In genomic region chr4:168511780-168512467, GRCh38 we compare ENCODE assay signal across 11 cellular contexts. TPM values are rescaled to one million over a fixed set of nuclear protein-coding genes. Genes with fewer than 3 reads are reported as not detected.
DNase-seq lines count a peak whose midpoint lies in the region; ATAC-seq and TF ChIP-seq lines count a peak whose summit lies in the region.
"Had no signal": no experiment of that assay in that cellular context is flagged by ENCODE, and none has a peak within 500 bp of the region (broad histone marks: within the 10 kb centered on the region; RNA-seq: fewer than 3 reads in every experiment).

No MANE protein-coding gene starts in this region.

- no peaks in the 10 kb centered on the region for H3K27me3 ChIP-seq in GM23338 (ENCODE audit: insufficient read depth)

- peak in 1 of 2 experiments; percentile 73; a peak in 2 of 4 replicates for TF ChIP-seq CTCF in GM23338 (conservative IDR thresholded peaks at IDR 0.05; ENCODE audit: low read depth in 2 of 2)

- H3K36me3 Mint-ChIP-seq in GM23338 (ENCODE audit: low read depth): no peaks in the 10 kb centered on the region
- peaks cover 1% of the 10 kb centered on the region for H3K36me3 Mint-ChIP-seq in activated naive CD8-positive, alpha-beta T cell treated with anti-CD3 and anti-CD28 coated beads, Interleukin-2, amount 10 ng/mL, durations not matched to agents 7 days and 5 days

- no peak overlapping the region for H3K27ac Mint-ChIP-seq in GM23338
- H3K27ac Mint-ChIP-seq in activated naive CD8-positive, alpha-beta T cell treated with anti-CD3 and anti-CD28 coated beads, Interleukin-2, amount 10 ng/mL, durations not matched to agents 7 days and 5 days: peak overlapping the region; percentile 90

- H3K27me3 Mint-ChIP-seq in GM23338 (ENCODE audit: insufficient read depth, low read depth, poor library complexity): no peaks in the 10 kb centered on the region
- peaks cover 2% of the 10 kb centered on the region for H3K27me3 Mint-ChIP-seq in activated naive CD8-positive, alpha-beta T cell treated with anti-CD3 and anti-CD28 coated beads, Interleukin-2, amount 10 ng/mL, durations not matched to agents 7 days and 5 days

- peak; percentile 50 for ATAC-seq in GM23338
- peak; percentile 80 for ATAC-seq in activated naive CD8-positive, alpha-beta T cell treated with anti-CD3 and anti-CD28 coated beads, Interleukin-2, amount 10 ng/mL, durations not matched to agents 7 days and 5 days (ENCODE audit: low read depth)
- no peak for ATAC-seq in GM18909 (IDR thresholded peaks at IDR 0.05; ENCODE audit: poor library complexity, unreplicated experiment)

- H2AFZ ChIP-seq in GM23338: peak overlapping the region; percentile 85

- H3K4me1 ChIP-seq in GM23338 (ENCODE audit: insufficient read depth): no peaks in the 10 kb centered on the region

- no peaks in the 10 kb centered on the region; the same call in 1 of the 2 replicates for H4K20me1 ChIP-seq in GM23338 (replicated peaks; ENCODE audit: insufficient read depth)

- no peak overlapping the region for H3K4me2 ChIP-seq in GM23338

- no peaks in the 10 kb centered on the region for H3K9me2 ChIP-seq in GM23338 (ENCODE audit: insufficient read depth)

- no peaks in the 10 kb centered on the region for H3K79me2 ChIP-seq in GM23338 (replicated peaks; ENCODE audit: insufficient read depth)

- H3K36me3 ChIP-seq in GM23338 (ENCODE audit: insufficient read depth): no peaks in the 10 kb centered on the region

- no peak overlapping the region for H3K27ac ChIP-seq in GM23338 (ENCODE audit: low read depth)

- no peak overlapping the region for H3K4me3 Mint-ChIP-seq in GM23338
- peak overlapping the region; percentile 83 for H3K4me3 Mint-ChIP-seq in activated naive CD8-positive, alpha-beta T cell treated with anti-CD3 and anti-CD28 coated beads, Interleukin-2, amount 10 ng/mL, durations not matched to agents 7 days and 5 days

- H3K4me1 Mint-ChIP-seq in GM23338: no peaks in the 10 kb centered on the region
- peaks cover 33% of the 10 kb centered on the region for H3K4me1 Mint-ChIP-seq in activated naive CD8-positive, alpha-beta T cell treated with anti-CD3 and anti-CD28 coated beads, Interleukin-2, amount 10 ng/mL, durations not matched to agents 7 days and 5 days

- no peak overlapping the region for H3K4me3 ChIP-seq in GM23338

- no peaks in the 10 kb centered on the region for H3F3A ChIP-seq in GM23338 (replicated peaks; ENCODE audit: low read depth)

- POLR2A ChIA-PET in activated naive CD8-positive, alpha-beta T cell treated with anti-CD3 and anti-CD28 coated beads, Interleukin-2, amount 10 ng/mL, durations not matched to agents 7 days and 5 days (lab: Charles Lee): interaction anchor here (0.9 to 1.4 kb wide), 6 partner anchors 9 to 498 kb away, joined by 3 to 17 read pairs (median 4); partner anchors contain the start of genes CBR4 and DDX60L

- DNase-seq in GM23338 (ENCODE audit: low spot score): peak; percentile 14
- peak; percentile 55 for DNase-seq in activated CD4-positive, alpha-beta T cell treated with anti-CD3 and anti-CD28 coated beads, Interleukin-2, amount 50 U/mL, for 1 hour
- DNase-seq in activated naive CD8-positive, alpha-beta T cell treated with anti-CD3 and anti-CD28 coated beads, Interleukin-2, amount 10 ng/mL, durations not matched to agents 7 days and 5 days: peak; percentile 74
- DNase-seq in stimulated activated CD4-positive, alpha-beta T cell treated with anti-CD3 and anti-CD28 coated beads, Interleukin-2, amount 100 ng/mL, for 4 hours (ENCODE audit: low read depth): peak; percentile 58
- DNase-seq in COR-L47 (lab: John Stamatoyannopoulos, UW): no peak
- DNase-seq in NCI-H1417 treated with DMSO at 0.1 percent for 48 hours (lab: John Stamatoyannopoulos, UW): no peak
- DNase-seq in NK-92 treated with Interleukin-12 subunit alpha and Interleukin-12 subunit beta, amount 100 ng/mL, for 24 hours (lab: John Stamatoyannopoulos, UW): no peak
- DNase-seq: H7, left cardiac atrium, NCI-H774 had no signal

- no peaks in the 10 kb centered on the region for H3K9me3 Mint-ChIP-seq in GM23338
- no peaks in the 10 kb centered on the region for H3K9me3 Mint-ChIP-seq in activated naive CD8-positive, alpha-beta T cell treated with anti-CD3 and anti-CD28 coated beads, Interleukin-2, amount 10 ng/mL, durations not matched to agents 7 days and 5 days

TF ChIP-seq in GM23338, 12 proteins besides CTCF, POLR2A, EP300 and RAD21 (continues in another document):
- TF ChIP-seq ETS1 (IDR thresholded peaks at IDR 0.05): no peak
- no peak for TF ChIP-seq REST (IDR thresholded peaks at IDR 0.05; ENCODE audit: unreplicated experiment)
- no peak for TF ChIP-seq ZNF114 (CRISPR knock-in tag; IDR thresholded peaks at IDR 0.05)
- no peak for TF ChIP-seq STAT1 (IDR thresholded peaks at IDR 0.05; ENCODE audit: unreplicated experiment)
- no peak for TF ChIP-seq ZNF331 (CRISPR knock-in tag; IDR thresholded peaks at IDR 0.05; ENCODE audit: low read depth)
- no peak for TF ChIP-seq POLR2AphosphoS5 (IDR thresholded peaks at IDR 0.05; ENCODE audit: low read depth)
- TF ChIP-seq NANOG (IDR thresholded peaks at IDR 0.05; ENCODE audit: borderline replicate concordance): no peak
- no peak for TF ChIP-seq JUNB (IDR thresholded peaks at IDR 0.05; ENCODE audit: unreplicated experiment)

RNA-seq across cellular contexts. Expression of gene PALLD, which starts 15.1 kb away (rescaled TPM):
- 23.5 and 30.2 TPM in 2 replicates for total RNA-seq in GM23338 (2014; rRNA removed; shearing (Covaris generic))
- 11.6 and 13.1 TPM in 2 replicates for polyA plus RNA-seq in GM23338 (2016; fragmentation: Nextera tagmentation; extraction: Ambion mirVana)
- total RNA-seq in activated naive CD8-positive, alpha-beta T cell treated with anti-CD3 and anti-CD28 coated beads, Interleukin-2, amount 10 ng/mL, durations not matched to agents 7 days and 5 days: 1 to 10 TPM in 1 of 2 experiments, under 1 TPM in 1; 0.91 to 2.0 TPM

RNA-seq across cellular contexts. Expression of gene DDX60L, which starts 31.6 kb away (rescaled TPM):
- 2.3 and 3.3 TPM in 2 replicates for total RNA-seq in GM23338 (2014; rRNA removed; shearing (Covaris generic))
- 1.2 TPM in 2 replicates for polyA plus RNA-seq in GM23338 (2016; fragmentation: Nextera tagmentation; extraction: Ambion mirVana)
- total RNA-seq in activated naive CD8-positive, alpha-beta T cell treated with anti-CD3 and anti-CD28 coated beads, Interleukin-2, amount 10 ng/mL, durations not matched to agents 7 days and 5 days: 10 to 100 TPM; 87.2 to 89.1 TPM

Comparison
In these comparisons a context has a peak if more than half of its experiments do, and no peak if none do; other contexts are left out.
1. DNase-seq: peak in GM23338 (single experiment), activated CD4-positive, alpha-beta T cell treated with anti-CD3 and anti-CD28 coated beads, Interleukin-2, amount 50 U/mL, for 1 hour (single experiment), activated naive CD8-positive, alpha-beta T cell treated with anti-CD3 and anti-CD28 coated beads, Interleukin-2, amount 10 ng/mL, durations not matched to agents 7 days and 5 days (single experiment) and stimulated activated CD4-positive, alpha-beta T cell treated with anti-CD3 and anti-CD28 coated beads, Interleukin-2, amount 100 ng/mL, for 4 hours (single experiment); none in COR-L47 (single experiment), NCI-H1417 treated with DMSO at 0.1 percent for 48 hours (single experiment) and NK-92 treated with Interleukin-12 subunit alpha and Interleukin-12 subunit beta, amount 100 ng/mL, for 24 hours (single experiment).
2. RNA of gene DDX60L, which starts 31.6 kb away (total RNA-seq): 87.2 to 89.1 TPM in activated naive CD8-positive, alpha-beta T cell treated with anti-CD3 and anti-CD28 coated beads, Interleukin-2, amount 10 ng/mL, durations not matched to agents 7 days and 5 days; 2.3 to 3.3 TPM in GM23338; every median in the first group is over 10 times any median in the second.